ENCODE assay signal across 1 cellular context in the genomic region with DNA sequence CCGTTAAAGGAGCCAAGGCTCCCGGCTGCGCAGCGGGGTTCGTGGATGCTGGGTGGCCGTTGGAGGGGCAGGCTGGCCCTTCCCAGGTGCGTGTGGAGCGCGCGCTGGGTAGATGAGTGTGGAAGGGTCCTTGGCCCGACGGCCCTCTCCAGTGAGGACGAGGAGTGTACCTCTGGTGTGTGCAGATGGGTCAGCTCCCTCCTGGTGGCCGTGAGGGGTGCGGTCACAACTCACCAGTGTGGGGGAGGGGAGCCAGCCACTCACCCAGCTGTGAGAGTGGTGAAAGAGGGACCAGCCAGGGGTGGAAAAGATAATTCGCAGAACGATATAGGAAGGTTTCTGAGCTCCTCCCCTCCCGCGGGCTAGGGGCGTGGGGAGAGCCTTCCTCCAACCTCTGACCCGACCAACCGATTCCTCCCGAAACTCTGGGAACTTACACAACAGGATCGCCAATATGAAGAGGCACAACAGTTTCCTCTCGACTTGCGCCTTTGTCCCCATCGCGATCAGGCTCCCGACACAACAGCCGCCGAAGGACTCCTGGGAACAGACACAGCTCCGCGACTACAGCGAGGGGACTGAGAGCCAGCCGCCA.
A peak's percentile ranks its signal among the peaks of the same experiment; 100 is the strongest.
TF ChIP-seq lines count a peak whose summit lies in the region.

A gene (minus strand): TSS at position 580 of the 595 bp plus-strand sequence. CDS start 79 bp downstream, at position 501.

TF ChIP-seq in GM23338, 12 proteins besides CTCF, POLR2A, EP300 and RAD21 (continued from another document):
- TF ChIP-seq, protein P1, sequence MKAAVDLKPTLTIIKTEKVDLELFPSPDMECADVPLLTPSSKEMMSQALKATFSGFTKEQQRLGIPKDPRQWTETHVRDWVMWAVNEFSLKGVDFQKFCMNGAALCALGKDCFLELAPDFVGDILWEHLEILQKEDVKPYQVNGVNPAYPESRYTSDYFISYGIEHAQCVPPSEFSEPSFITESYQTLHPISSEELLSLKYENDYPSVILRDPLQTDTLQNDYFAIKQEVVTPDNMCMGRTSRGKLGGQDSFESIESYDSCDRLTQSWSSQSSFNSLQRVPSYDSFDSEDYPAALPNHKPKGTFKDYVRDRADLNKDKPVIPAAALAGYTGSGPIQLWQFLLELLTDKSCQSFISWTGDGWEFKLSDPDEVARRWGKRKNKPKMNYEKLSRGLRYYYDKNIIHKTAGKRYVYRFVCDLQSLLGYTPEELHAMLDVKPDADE (IDR thresholded peaks at IDR 0.05): 0 out of 2 replicates have a peak, but pooled peaks have one; percentile 1
